9 cellular contexts compared by ENCODE assay signal in genomic region chr14:49972199-49972671, GRCh38.
DNase-seq lines count a peak whose midpoint lies in the region; ATAC-seq and TF ChIP-seq lines count a peak whose summit lies in the region.
"Had no signal": no experiment of that assay in that cellular context is flagged by ENCODE, and none has a peak within 500 bp of the region (broad histone marks: within the 10 kb centered on the region; RNA-seq: fewer than 3 reads in every experiment).

No MANE protein-coding gene starts in this region.

- intact Hi-C loops in activated CD4-positive, alpha-beta memory T cell treated with anti-CD3 and anti-CD28 coated beads for 36 hours (cut with micrococcal nuclease): loop anchor here (5.0 kb wide), 1 partner anchor 550 kb away; no protein-coding TSS in a partner anchor
- intact Hi-C loops in right cardiac atrium (cut with DNase I): no loop called here

- ATAC-seq in right cardiac atrium (peak; percentile 38 to 46), HG02970 (IDR thresholded peaks at IDR 0.05; ENCODE audit: low FRiP score, unreplicated experiment) (no peak), HG03460 (IDR thresholded peaks at IDR 0.05; ENCODE audit: unreplicated experiment) (no peak)

- no peak overlapping the region for H3K27ac ChIP-seq in right cardiac atrium (ENCODE audit: low read length)
- H3K27ac ChIP-seq in subcutaneous abdominal adipose tissue (ENCODE audit: low read depth, low read length): peak overlapping the region; percentile 74

- peak overlapping the region; percentile 62 for H3K4me3 Mint-ChIP-seq in activated CD4-positive, alpha-beta memory T cell treated with anti-CD3 and anti-CD28 coated beads for 36 hours

- CTCF ChIA-PET in activated CD4-positive, alpha-beta memory T cell treated with anti-CD3 and anti-CD28 coated beads for 36 hours (lab: Charles Lee): interaction anchor here (0.7 to 4.2 kb wide), 14 partner anchors 19 to 120 kb away, joined by 3 to 39 read pairs (median 5); partner anchors contain the start of gene NEMF
- CTCF ChIA-PET in GM10248 (lab: Yijun Ruan, JAX): interaction anchor here (0.9 to 4.2 kb wide), 10 partner anchors 10 to 132 kb away, joined by 3 to 21 read pairs (median 4); no protein-coding TSS in a partner anchor

- H3K4me1 ChIP-seq in right cardiac atrium (ENCODE audit: control insufficient read depth, insufficient read depth, low read length) (peaks cover 4% of the 10 kb centered on the region), subcutaneous abdominal adipose tissue (ENCODE audit: control insufficient read depth in 5 of 5, insufficient read depth in 5 of 5, low read length in 5 of 5) (peaks cover 6 to 57% (median 50%) of the 10 kb centered on the region in 5 donors)

- no peaks in the 10 kb centered on the region for H3K27me3 Mint-ChIP-seq in activated CD4-positive, alpha-beta memory T cell treated with anti-CD3 and anti-CD28 coated beads for 36 hours

- no peaks in the 10 kb centered on the region for H3K9me3 Mint-ChIP-seq in activated CD4-positive, alpha-beta memory T cell treated with anti-CD3 and anti-CD28 coated beads for 36 hours

- H3K27me3 ChIP-seq in MG63: no peaks in the 10 kb centered on the region
- H3K27me3 ChIP-seq in right cardiac atrium (ENCODE audit: control insufficient read depth, insufficient read depth): no peaks in the 10 kb centered on the region
- H3K27me3 ChIP-seq in subcutaneous abdominal adipose tissue (ENCODE audit: control insufficient read depth in 5 of 5, insufficient read depth in 4 of 5, low read length in 5 of 5): no peaks in the 10 kb centered on the region
- H3K27me3 ChIP-seq: neutrophil had no signal

- no peak for TF ChIP-seq CTCF in GM10248 (IDR thresholded peaks at IDR 0.05; ENCODE audit: control extremely low read depth, extremely low read depth, low read depth, missing control alignments)

- H3K27ac Mint-ChIP-seq in activated CD4-positive, alpha-beta memory T cell treated with anti-CD3 and anti-CD28 coated beads for 36 hours: peak overlapping the region; percentile 95

- no peaks in the 10 kb centered on the region for H3K9me3 ChIP-seq in MG63
- H3K9me3 ChIP-seq in right cardiac atrium (ENCODE audit: control insufficient read depth, low read length): no peaks in the 10 kb centered on the region
- no peaks in the 10 kb centered on the region for H3K9me3 ChIP-seq in subcutaneous abdominal adipose tissue (ENCODE audit: control insufficient read depth in 5 of 5, low read length in 5 of 5)
- H3K9me3 ChIP-seq: neutrophil had no signal

- DNase-seq in DMS 273 treated with DMSO at 0.1 percent for 48 hours (lab: John Stamatoyannopoulos, UW) (peak; percentile 70), MG63 (peak; percentile 54), right cardiac atrium (no peak), GM10248 (ENCODE audit: extremely low spot score) (no peak)
- no peak for DNase-seq in activated CD4-positive, alpha-beta memory T cell treated with anti-CD3 and anti-CD28 coated beads for 36 hours

- H3K36me3 ChIP-seq in MG63: no peaks in the 10 kb centered on the region
- H3K36me3 ChIP-seq in subcutaneous abdominal adipose tissue (ENCODE audit: control insufficient read depth in 5 of 5, insufficient read depth in 5 of 5, low read length in 5 of 5): no peaks in the 10 kb centered on the region
- H3K36me3 ChIP-seq: neutrophil had no signal

- no peaks in the 10 kb centered on the region for H3K36me3 Mint-ChIP-seq in activated CD4-positive, alpha-beta memory T cell treated with anti-CD3 and anti-CD28 coated beads for 36 hours

- peaks cover 67% of the 10 kb centered on the region for H3K4me1 Mint-ChIP-seq in activated CD4-positive, alpha-beta memory T cell treated with anti-CD3 and anti-CD28 coated beads for 36 hours (ENCODE audit: low read depth)

- H3K9ac ChIP-seq in subcutaneous abdominal adipose tissue (ENCODE audit: low read length in 5 of 5): peak overlapping the region in 3 of 5 donors; percentile 2 to 38 (median 28)

- H3K4me3 ChIP-seq in MG63 (no peak overlapping the region), right cardiac atrium (ENCODE audit: low read length) (no peak overlapping the region), subcutaneous abdominal adipose tissue (ENCODE audit: low read depth in 1 of 5, low read length in 5 of 5) (peak overlapping the region in 4 of 5 donors; percentile 7 to 35 (median 17))

- POLR2A ChIA-PET in activated CD4-positive, alpha-beta memory T cell treated with anti-CD3 and anti-CD28 coated beads for 36 hours (lab: Charles Lee): interaction anchor here (0.8 to 4.9 kb wide), 25 partner anchors 9 to 550 kb away, joined by 3 to 162 read pairs (median 9); partner anchors contain the start of genes ARF6, MGAT2 and RPL36AL
- POLR2A ChIA-PET in GM10248 (lab: Yijun Ruan, JAX): interaction anchor here (0.9 kb wide), 1 partner anchor 21 kb away, joined by 3 read pairs; no protein-coding TSS in a partner anchor

- WGBS in right cardiac atrium: 37% methylated on average over 5 of the region's 5 CpGs

Comparison
In these comparisons a context has a peak if more than half of its experiments do, and no peak if none do; other contexts are left out.
1. DNase-seq: peak in DMS 273 treated with DMSO at 0.1 percent for 48 hours (single experiment) and MG63 (single experiment); none in activated CD4-positive, alpha-beta memory T cell treated with anti-CD3 and anti-CD28 coated beads for 36 hours (single experiment), right cardiac atrium (0 of 3) and GM10248 (single experiment).
2. H3K4me3 ChIP-seq: peak in subcutaneous abdominal adipose tissue (4 of 5); none in MG63 (single experiment) and right cardiac atrium (single experiment).
3. ATAC-seq: peak in right cardiac atrium (2 of 2); none in HG02970 (single experiment) and HG03460 (single experiment).